24 cellular contexts compared by ENCODE assay signal in genomic region chr6:43742931-43743632, GRCh38. TPM values are rescaled to one million over a fixed set of nuclear protein-coding genes. Genes with fewer than 3 reads are reported as not detected.
DNase-seq lines count a peak whose midpoint lies in the region; ATAC-seq and TF ChIP-seq lines count a peak whose summit lies in the region.
"Had no signal": no experiment of that assay in that cellular context is flagged by ENCODE, and none has a peak within 500 bp of the region (broad histone marks: within the 10 kb centered on the region; RNA-seq: fewer than 3 reads in every experiment).

No MANE protein-coding gene starts in this region.

- H4K91ac ChIP-seq in IMR-90 (ENCODE audit: insufficient read depth, low read depth, low read length): no peak overlapping the region

- dilution Hi-C loops in IMR-90 (cut with HindIII; ENCODE audit: low sequenced_read_pairs, unreplicated experiment): no loop called here

- 0 out of 2 replicates have a peak, but pooled peaks have one; percentile 29 for ATAC-seq in IMR-90 (ENCODE audit: low read depth)
- no peak for ATAC-seq in activated T-helper 17 cell treated with anti-CD3 and anti-CD28 coated beads, Interleukin-2, amount 50 U/mL, for 72 hours (replicated peaks)
- ATAC-seq in right cardiac atrium: peak; percentile 27 to 40
- no peak for ATAC-seq in stimulated activated effector memory CD8-positive, alpha-beta T cell treated with anti-CD3 and anti-CD28 coated beads, Interleukin-12 subunit alpha, Interleukin-12 subunit beta, amount 100 ng/mL, for 72 hours
- ATAC-seq: activated CD8-positive, alpha-beta memory T cell treated with anti-CD3 and anti-CD28 coated beads, Interleukin-2, amount 10 ng/mL, durations not matched to agents 7 days and 5 days; naive thymus-derived CD4-positive, alpha-beta T cell; stimulated activated naive B cell treated with anti-CD40 and anti-IgM and Interleukin-4, amounts not matched to agents 10 μg/mL and 1 μg/mL and 100 μg/mL, for 72 hours had no signal

- no peak overlapping the region for H3K23ac ChIP-seq in IMR-90 (ENCODE audit: low read depth, low read length)

- intact Hi-C loops in IMR-90 (cut with micrococcal nuclease): no loop called here
- intact Hi-C loops in right cardiac atrium (cut with DNase I): no loop called here

- H3K36me3 ChIP-seq in IMR-90 (ENCODE audit: control insufficient read depth, insufficient read depth, low read length): no peaks in the 10 kb centered on the region
- H3K36me3 ChIP-seq in smooth muscle cell (ENCODE audit: low read depth): no peaks in the 10 kb centered on the region
- H3K36me3 ChIP-seq: adrenal gland, HAP-1, pancreas, tibial artery had no signal

- no peak overlapping the region for H2BK5ac ChIP-seq in IMR-90 (ENCODE audit: low read depth, low read length, poor library complexity, severe bottlenecking)

- no peak for DNase-seq in IMR-90
- DNase-seq in right cardiac atrium: peak in 2 of 3 donors; percentile 64 to 77
- no peak for DNase-seq in stimulated activated effector memory CD8-positive, alpha-beta T cell treated with anti-CD3 and anti-CD28 coated beads, Interleukin-12 subunit alpha, Interleukin-12 subunit beta, amount 100 ng/mL, for 72 hours (ENCODE audit: low spot score in 2 of 2)
- no peak for DNase-seq in NCI-H2196 treated with DMSO at 0.1 percent for 48 hours (lab: John Stamatoyannopoulos, UW; ENCODE audit: unreplicated experiment)
- DNase-seq in smooth muscle cell (lab: John Stamatoyannopoulos, UW; ENCODE audit: unreplicated experiment): no peak
- no peak for DNase-seq in foreskin fibroblast
- DNase-seq: activated CD4-positive, alpha-beta T cell treated with anti-CD3 and anti-CD28 coated beads, Interleukin-2, amount 10 ng/mL, durations not matched to agents 24 days and 14 days; activated CD8-positive, alpha-beta memory T cell treated with anti-CD3 and anti-CD28 coated beads, Interleukin-2, amount 10 ng/mL, durations not matched to agents 7 days and 5 days; CD4-positive, alpha-beta T cell; left cardiac atrium; mesendoderm; MV-4-11; NCI-H187 treated with DMSO at 0.1 percent for 48 hours; NCI-H2227 treated with DMSO at 0.1 percent for 48 hours; NCI-H748 treated with DMSO at 0.1 percent for 48 hours; pancreas; stimulated activated CD4-positive, alpha-beta T cell treated with anti-CD3 and anti-CD28 coated beads, Interleukin-1b, Interleukin-23, amount 100 ng/mL, for 48 hours; stimulated activated naive B cell treated with anti-CD40 and anti-IgM and Interleukin-4, amounts not matched to agents 10 μg/mL and 1 μg/mL and 100 μg/mL, for 72 hours; tibial artery had no signal

- no peak overlapping the region for H3K9ac ChIP-seq in IMR-90 (ENCODE audit: low read depth, low read length)
- no peak overlapping the region for H3K9ac ChIP-seq in smooth muscle cell (ENCODE audit: low read depth)

- peaks cover 6% of the 10 kb centered on the region for H3F3A ChIP-seq in smooth muscle cell (ENCODE audit: low read depth)

- H3K9me3 ChIP-seq in IMR-90 (ENCODE audit: control insufficient read depth, insufficient read depth, low read length): no peaks in the 10 kb centered on the region
- H3K9me3 ChIP-seq in right cardiac atrium (ENCODE audit: control insufficient read depth, low read length): no peaks in the 10 kb centered on the region
- H3K9me3 ChIP-seq in smooth muscle cell (replicated peaks; ENCODE audit: low read depth): no peaks in the 10 kb centered on the region
- H3K9me3 ChIP-seq: adrenal gland, HAP-1, pancreas, tibial artery had no signal

- no peaks in the 10 kb centered on the region for H3K79me2 ChIP-seq in smooth muscle cell (ENCODE audit: low read depth)

- no peak overlapping the region for H4K5ac ChIP-seq in IMR-90 (ENCODE audit: low read depth, low read length)

- H2BK120ac ChIP-seq in IMR-90 (ENCODE audit: low read depth, low read length): no peak overlapping the region

- no peak overlapping the region for H3K18ac ChIP-seq in IMR-90 (ENCODE audit: low read depth, low read length)

- H3K27me3 ChIP-seq in IMR-90 (ENCODE audit: control insufficient read depth, insufficient read depth, low read length): peaks cover 32% of the 10 kb centered on the region
- no peaks in the 10 kb centered on the region for H3K27me3 ChIP-seq in right cardiac atrium (ENCODE audit: control insufficient read depth, insufficient read depth)
- no peaks in the 10 kb centered on the region for H3K27me3 ChIP-seq in smooth muscle cell (ENCODE audit: low read depth)
- H3K27me3 ChIP-seq: adrenal gland, pancreas had no signal

- H2AK5ac ChIP-seq in IMR-90 (ENCODE audit: low read depth, low read length): no peak overlapping the region

- no peak for TF ChIP-seq POLR2A in IMR-90 (IDR thresholded peaks at IDR 0.05; ENCODE audit: low read depth, low read length)

- H3K9me1 ChIP-seq in IMR-90 (ENCODE audit: insufficient read depth, low read length): peaks cover 4% of the 10 kb centered on the region; the same call in 1 of the 2 replicates

- H3K4me2 ChIP-seq in IMR-90 (ENCODE audit: low read depth, low read length): no peak overlapping the region
- H3K4me2 ChIP-seq in smooth muscle cell: no peak overlapping the region

- TF ChIP-seq RAD21 in IMR-90 (IDR thresholded peaks at IDR 0.05; ENCODE audit: low read length): no peak

- BruUV-seq in IMR-90 (replicated peaks; lab: Mats Ljungman, UMichigan): no TSS peak

- H4K20me1 ChIP-seq in IMR-90 (ENCODE audit: insufficient read depth, low read length) (no peaks in the 10 kb centered on the region), smooth muscle cell (ENCODE audit: low read depth) (no peaks in the 10 kb centered on the region)

- in situ Hi-C loops in IMR-90 (cut with MboI; ENCODE audit: low sequenced_read_pairs): no loop called here

- CTCF ChIA-PET in IMR-90 (lab: Yijun Ruan, JAX): interaction anchor here (0.6 kb wide), 1 partner anchor 34 kb away, joined by 3 read pairs; no protein-coding TSS in a partner anchor

- POLR2A ChIA-PET in IMR-90 (lab: Charles Lee; ENCODE audit: unreplicated experiment): no interaction called here

- H3K56ac ChIP-seq in IMR-90 (ENCODE audit: extremely low read depth, insufficient read depth, low read length): no peak overlapping the region

- H3K4me1 ChIP-seq in IMR-90 (ENCODE audit: control insufficient read depth, insufficient read depth, low read length): peaks cover 2% of the 10 kb centered on the region; the same call in 1 of the 2 replicates
- H3K4me1 ChIP-seq in right cardiac atrium (ENCODE audit: control insufficient read depth, insufficient read depth, low read length): no peaks in the 10 kb centered on the region
- peaks cover 26% of the 10 kb centered on the region for H3K4me1 ChIP-seq in smooth muscle cell (ENCODE audit: low read depth)
- H3K4me1 ChIP-seq: adrenal gland, HAP-1, pancreas, tibial artery had no signal

- H3K27me3 Mint-ChIP-seq in activated T-helper 17 cell treated with anti-CD3 and anti-CD28 coated beads, Interleukin-2, amount 50 U/mL, for 72 hours: peaks cover 11% of the 10 kb centered on the region

- no peaks in the 10 kb centered on the region for H3K79me1 ChIP-seq in IMR-90 (ENCODE audit: low read depth in 1 of 2, low read length in 2 of 2)

- no peak overlapping the region for H4K8ac ChIP-seq in IMR-90 (ENCODE audit: low read depth in 2 of 2, low read length in 2 of 2)

- no peaks in the 10 kb centered on the region for H3K36me3 Mint-ChIP-seq in activated T-helper 17 cell treated with anti-CD3 and anti-CD28 coated beads, Interleukin-2, amount 50 U/mL, for 72 hours (ENCODE audit: low read depth)
- H3K36me3 Mint-ChIP-seq in stimulated activated effector memory CD8-positive, alpha-beta T cell treated with anti-CD3 and anti-CD28 coated beads, Interleukin-12 subunit alpha, Interleukin-12 subunit beta, amount 100 ng/mL, for 72 hours: no peaks in the 10 kb centered on the region
- H3K36me3 Mint-ChIP-seq: activated CD8-positive, alpha-beta memory T cell treated with anti-CD3 and anti-CD28 coated beads, Interleukin-2, amount 10 ng/mL, durations not matched to agents 7 days and 5 days; naive thymus-derived CD4-positive, alpha-beta T cell; stimulated activated naive B cell treated with anti-CD40 and anti-IgM and Interleukin-4, amounts not matched to agents 10 μg/mL and 1 μg/mL and 100 μg/mL, for 72 hours had no signal

- H2AFZ ChIP-seq in IMR-90 (replicated peaks; ENCODE audit: low read length, poor library complexity) (no peak overlapping the region), smooth muscle cell (ENCODE audit: low read depth) (no peak overlapping the region)

- H2BK20ac ChIP-seq in IMR-90 (ENCODE audit: low read depth, low read length): no peak overlapping the region

- H3K4me3 ChIP-seq in IMR-90 (ENCODE audit: insufficient read depth, low read depth, low read length): no peak overlapping the region
- H3K4me3 ChIP-seq in right cardiac atrium (ENCODE audit: low read length): no peak overlapping the region
- H3K4me3 ChIP-seq in smooth muscle cell: no peak overlapping the region
- H3K4me3 ChIP-seq in foreskin fibroblast (ENCODE audit: low read depth in 1 of 2, low read length in 2 of 2): no peak overlapping the region
- H3K4me3 ChIP-seq: adrenal gland, HAP-1, pancreas, tibial artery had no signal

- TF ChIP-seq CTCF in IMR-90 (conservative IDR thresholded peaks at IDR 0.05; ENCODE audit: low read depth, low read length) (no peak), smooth muscle cell (IDR thresholded peaks at IDR 0.05; ENCODE audit: borderline replicate concordance, insufficient read depth, poor library complexity, severe bottlenecking) (no peak), foreskin fibroblast (IDR thresholded peaks at IDR 0.05; ENCODE audit: low read depth, low read length) (no peak)

- H3K27ac ChIP-seq in IMR-90 (ENCODE audit: insufficient read depth, low read length) (no peak overlapping the region), right cardiac atrium (ENCODE audit: low read length) (no peak overlapping the region), smooth muscle cell (ENCODE audit: low read depth) (no peak overlapping the region)
- H3K27ac ChIP-seq: adrenal gland, pancreas, tibial artery had no signal

- no peak overlapping the region for H2BK15ac ChIP-seq in IMR-90 (ENCODE audit: low read depth, low read length)

- WGBS in IMR-90 (ENCODE audit: extremely low coverage in 2 of 2, insufficient read length in 1 of 2), 2 experiments: 20% methylated on average over 1 of the region's 9 CpGs; no CpG with 5 or more reads in 1 of the 2 experiments
- WGBS in right cardiac atrium: 51% methylated on average over 9 of the region's 9 CpGs
- 41% methylated on average over 9 of the region's 9 CpGs for WGBS in smooth muscle cell (ENCODE audit: low lambda C conversion rate)

- H3K9me3 Mint-ChIP-seq in activated T-helper 17 cell treated with anti-CD3 and anti-CD28 coated beads, Interleukin-2, amount 50 U/mL, for 72 hours: no peaks in the 10 kb centered on the region
- no peaks in the 10 kb centered on the region for H3K9me3 Mint-ChIP-seq in stimulated activated effector memory CD8-positive, alpha-beta T cell treated with anti-CD3 and anti-CD28 coated beads, Interleukin-12 subunit alpha, Interleukin-12 subunit beta, amount 100 ng/mL, for 72 hours
- H3K9me3 Mint-ChIP-seq: activated CD4-positive, alpha-beta T cell treated with anti-CD3 and anti-CD28 coated beads, Interleukin-2, amount 10 ng/mL, durations not matched to agents 24 days and 14 days; CD4-positive, alpha-beta T cell; stimulated activated naive B cell treated with anti-CD40 and anti-IgM and Interleukin-4, amounts not matched to agents 10 μg/mL and 1 μg/mL and 100 μg/mL, for 72 hours; T-helper 1 cell treated with Interleukin-12 subunit alpha and Interleukin-12 subunit beta and Interleukin-4 antibody, amounts not matched to agents 30 μg/mL and 1 μg/mL, for 36 hours had no signal

- H3K27ac Mint-ChIP-seq in activated T-helper 17 cell treated with anti-CD3 and anti-CD28 coated beads, Interleukin-2, amount 50 U/mL, for 72 hours: peak overlapping the region; percentile 66
- H3K27ac Mint-ChIP-seq in stimulated activated effector memory CD8-positive, alpha-beta T cell treated with anti-CD3 and anti-CD28 coated beads, Interleukin-12 subunit alpha, Interleukin-12 subunit beta, amount 100 ng/mL, for 72 hours: peak overlapping the region; percentile 27
- H3K27ac Mint-ChIP-seq: activated CD4-positive, alpha-beta T cell treated with anti-CD3 and anti-CD28 coated beads, Interleukin-2, amount 10 ng/mL, durations not matched to agents 24 days and 14 days; activated CD8-positive, alpha-beta memory T cell treated with anti-CD3 and anti-CD28 coated beads, Interleukin-2, amount 10 ng/mL, durations not matched to agents 7 days and 5 days; CD4-positive, alpha-beta T cell; naive thymus-derived CD4-positive, alpha-beta T cell; stimulated activated naive B cell treated with anti-CD40 and anti-IgM and Interleukin-4, amounts not matched to agents 10 μg/mL and 1 μg/mL and 100 μg/mL, for 72 hours; T-helper 1 cell treated with Interleukin-12 subunit alpha and Interleukin-12 subunit beta and Interleukin-4 antibody, amounts not matched to agents 30 μg/mL and 1 μg/mL, for 36 hours had no signal

- peaks cover 4% of the 10 kb centered on the region for H3K4me1 Mint-ChIP-seq in activated T-helper 17 cell treated with anti-CD3 and anti-CD28 coated beads, Interleukin-2, amount 50 U/mL, for 72 hours
- peaks cover 4% of the 10 kb centered on the region for H3K4me1 Mint-ChIP-seq in stimulated activated effector memory CD8-positive, alpha-beta T cell treated with anti-CD3 and anti-CD28 coated beads, Interleukin-12 subunit alpha, Interleukin-12 subunit beta, amount 100 ng/mL, for 72 hours
- H3K4me1 Mint-ChIP-seq: activated CD8-positive, alpha-beta memory T cell treated with anti-CD3 and anti-CD28 coated beads, Interleukin-2, amount 10 ng/mL, durations not matched to agents 7 days and 5 days had no signal

- no peak overlapping the region for H2AK9ac ChIP-seq in IMR-90 (replicated peaks; ENCODE audit: low read depth, low read length, poor library complexity)

- H3K4ac ChIP-seq in IMR-90 (ENCODE audit: low read depth, low read length): no peak overlapping the region

- no peak overlapping the region for H3K4me3 Mint-ChIP-seq in activated T-helper 17 cell treated with anti-CD3 and anti-CD28 coated beads, Interleukin-2, amount 50 U/mL, for 72 hours
- H3K4me3 Mint-ChIP-seq in stimulated activated effector memory CD8-positive, alpha-beta T cell treated with anti-CD3 and anti-CD28 coated beads, Interleukin-12 subunit alpha, Interleukin-12 subunit beta, amount 100 ng/mL, for 72 hours: no peak overlapping the region
- H3K4me3 Mint-ChIP-seq: activated CD4-positive, alpha-beta T cell treated with anti-CD3 and anti-CD28 coated beads, Interleukin-2, amount 10 ng/mL, durations not matched to agents 24 days and 14 days; activated CD8-positive, alpha-beta memory T cell treated with anti-CD3 and anti-CD28 coated beads, Interleukin-2, amount 10 ng/mL, durations not matched to agents 7 days and 5 days; CD4-positive, alpha-beta T cell; naive thymus-derived CD4-positive, alpha-beta T cell; stimulated activated naive B cell treated with anti-CD40 and anti-IgM and Interleukin-4, amounts not matched to agents 10 μg/mL and 1 μg/mL and 100 μg/mL, for 72 hours; T-helper 1 cell treated with Interleukin-12 subunit alpha and Interleukin-12 subunit beta and Interleukin-4 antibody, amounts not matched to agents 30 μg/mL and 1 μg/mL, for 36 hours had no signal

- H3K14ac ChIP-seq in IMR-90 (replicated peaks; ENCODE audit: low read depth, low read length): no peak overlapping the region

RNA-seq across cellular contexts. Expression of gene VEGFA, which starts 26.9 kb away (rescaled TPM):
- total RNA-seq in IMR-90 (2012; rRNA removed) (156 and 190 TPM in 2 replicates), right cardiac atrium (100 to 1,000 TPM; 163 to 296 (median 219) TPM), smooth muscle cell (120 and 136 TPM in 2 replicates)
- polyA plus RNA-seq in IMR-90 (2012; rRNA removed) (211 and 234 TPM in 2 replicates), right cardiac atrium (246 TPM), smooth muscle cell (116 and 143 TPM in 2 replicates)
- 69.3 and 213 TPM in 2 replicates for polyA plus RNA-seq in IMR-90 (2012; cell fraction: cytosol; rRNA removed)
- polyA plus RNA-seq in IMR-90 (2012; cell fraction: nucleus; rRNA removed; ENCODE audit: low replicate concordance): 853 and 1,420 TPM in 2 replicates
- 100 to 1,000 TPM in 1 of 2 donors, 10 to 100 TPM in 1; 48.7 to 142 TPM for total RNA-seq in activated T-helper 17 cell treated with anti-CD3 and anti-CD28 coated beads, Interleukin-2, amount 50 U/mL, for 72 hours

RNA-seq across cellular contexts. Expression of gene MRPS18A, which starts 55.5 kb away (rescaled TPM):
- total RNA-seq in IMR-90 (2012; rRNA removed): 43.0 and 47.0 TPM in 2 replicates
- polyA plus RNA-seq in IMR-90 (2012; rRNA removed): 56.6 and 56.8 TPM in 2 replicates
- polyA plus RNA-seq in IMR-90 (2012; cell fraction: cytosol; rRNA removed): 53.5 and 60.4 TPM in 2 replicates
- polyA plus RNA-seq in IMR-90 (2012; cell fraction: nucleus; rRNA removed; ENCODE audit: low replicate concordance): 24.4 and 30.5 TPM in 2 replicates
- total RNA-seq in activated T-helper 17 cell treated with anti-CD3 and anti-CD28 coated beads, Interleukin-2, amount 50 U/mL, for 72 hours: 10 to 100 TPM; 31.2 to 46.7 TPM
- total RNA-seq in right cardiac atrium: 10 to 100 TPM; 33.1 to 39.0 (median 34.9) TPM
- 58.0 TPM for polyA plus RNA-seq in right cardiac atrium
- total RNA-seq in smooth muscle cell: 30.9 and 40.4 TPM in 2 replicates
- polyA plus RNA-seq in smooth muscle cell: 59.9 and 73.7 TPM in 2 replicates

Comparison
In these comparisons a context has a peak if more than half of its experiments do, and no peak if none do; other contexts are left out.
1. ATAC-seq: peak in IMR-90 (single experiment) and right cardiac atrium (2 of 2); none in activated T-helper 17 cell treated with anti-CD3 and anti-CD28 coated beads, Interleukin-2, amount 50 U/mL, for 72 hours (single experiment) and stimulated activated effector memory CD8-positive, alpha-beta T cell treated with anti-CD3 and anti-CD28 coated beads, Interleukin-12 subunit alpha, Interleukin-12 subunit beta, amount 100 ng/mL, for 72 hours (single experiment).
2. DNase-seq: peak in right cardiac atrium (2 of 3); none in IMR-90 (single experiment), stimulated activated effector memory CD8-positive, alpha-beta T cell treated with anti-CD3 and anti-CD28 coated beads, Interleukin-12 subunit alpha, Interleukin-12 subunit beta, amount 100 ng/mL, for 72 hours (0 of 2), NCI-H2196 treated with DMSO at 0.1 percent for 48 hours (single experiment), smooth muscle cell (single experiment) and foreskin fibroblast (0 of 2).